In the genomic region with DNA sequence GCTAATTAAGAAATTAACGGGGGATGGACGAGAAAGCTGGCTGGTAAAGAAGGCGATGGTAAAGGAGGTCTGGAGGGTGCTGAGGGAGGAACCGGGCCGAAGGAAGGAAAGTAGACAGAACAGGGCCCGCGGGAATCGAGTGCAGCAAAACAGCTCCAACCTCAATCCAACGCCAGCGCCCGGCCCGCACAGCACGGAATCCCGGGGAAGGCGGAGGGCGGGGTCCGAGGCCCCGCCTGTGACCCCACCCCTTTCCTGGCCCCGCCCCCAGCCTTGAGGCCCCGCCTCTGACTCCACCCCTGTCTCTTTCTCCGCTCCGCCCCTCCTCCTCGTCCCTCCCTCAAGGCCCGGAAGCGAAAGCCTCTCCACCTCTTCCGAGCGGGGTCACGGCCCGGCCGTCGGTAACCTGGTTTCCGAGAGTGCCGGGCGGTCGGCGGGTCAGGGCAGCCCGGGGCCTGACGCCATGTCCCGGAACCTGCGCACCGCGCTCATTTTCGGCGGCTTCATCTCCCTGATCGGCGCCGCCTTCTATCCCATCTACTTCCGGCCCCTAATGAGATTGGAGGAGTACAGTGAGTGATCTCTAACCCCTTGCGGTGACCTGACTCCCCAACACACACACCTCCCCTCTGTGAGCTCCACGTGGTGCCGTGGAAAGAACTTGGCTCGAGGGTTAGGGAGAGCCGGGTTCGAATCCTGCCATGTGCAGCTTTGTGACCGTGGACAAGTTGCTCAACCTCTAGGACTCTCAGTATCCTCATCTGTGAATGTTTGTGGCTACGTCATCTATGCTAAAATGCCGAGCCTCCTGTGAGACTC, we compare ENCODE assay signal across 8 cellular contexts. TPM values are rescaled to one million over a fixed set of nuclear protein-coding genes. Genes with fewer than 3 reads are reported as not detected.
DNase-seq lines count a peak whose midpoint lies in the region; ATAC-seq and TF ChIP-seq lines count a peak whose summit lies in the region.

Gene SMIM20 (plus strand): TSS at position 370 of the 819 bp plus-strand sequence. CDS start 94 bp downstream, at position 464.

- peak; percentile 96 for DNase-seq in GM13977 (ENCODE audit: low spot score)
- peak; percentile 79 for DNase-seq in NCI-H1436 (lab: John Stamatoyannopoulos, UW)
- DNase-seq in amniotic epithelial cell (ENCODE audit: low read depth) = peak; percentile 88
- peak; percentile 90 to 92 for DNase-seq in heart right ventricle
- DNase-seq in prostate gland (ENCODE audit: low spot score) = peak; percentile 91
- peak; percentile 95 for DNase-seq in ureter (ENCODE audit: low spot score)

- 2% methylated on average over 52 to 57 of the region's 57 CpGs for WGBS in heart right ventricle, 2 donors
- 2% methylated on average over 57 of the region's 57 CpGs for WGBS in prostate gland

- ATAC-seq in HG02840 (IDR thresholded peaks at IDR 0.05; ENCODE audit: low FRiP score, unreplicated experiment) = peak; percentile 93
- ATAC-seq in heart right ventricle = peak; percentile 98 to 99 (median 99)

- TF ChIP-seq POLR2A in prostate gland (IDR thresholded peaks at IDR 0.05) = peak; percentile 54

- no peak for TF ChIP-seq CTCF in GM13977 (IDR thresholded peaks at IDR 0.05; ENCODE audit: extremely low read depth, insufficient read depth, missing control alignments)
- peak in 1 of 9 donors; percentile 5 for TF ChIP-seq CTCF in heart right ventricle (IDR thresholded peaks at IDR 0.05)
- TF ChIP-seq CTCF in prostate gland (IDR thresholded peaks at IDR 0.05) = peak in 1 of 4 experiments; percentile 8

- H3K27me3 ChIP-seq in heart right ventricle (no peaks in the 10 kb centered on the region), prostate gland (replicated peaks; ENCODE audit: insufficient read depth) (no peaks in the 10 kb centered on the region)

- H3K4me1 ChIP-seq in heart right ventricle (peaks cover 0 to 26% (median 17%) of the 10 kb centered on the region in 9 donors), prostate gland (replicated peaks) (no peaks in the 10 kb centered on the region)

- intact Hi-C loops in T-helper 1 cell treated with Interleukin-12 subunit alpha and Interleukin-12 subunit beta and Interleukin-4 antibody, amounts not matched to agents 30 ng/mL and 1 ng/mL, for 36 hours (cut with micrococcal nuclease) = loop anchor here (1.0 to 5.0 kb wide), 16 partner anchors 25 to 1329 kb away; partner anchors contain the start of genes ANAPC4, DHX15, PI4K2B and SEL1L3
- intact Hi-C loops in heart right ventricle (cut with DNase I) = loop anchor here in 6 of 10 donors (2.0 to 10.0 kb wide), 4 partner anchors 51 to 411 kb away; partner anchors contain the start of genes SEL1L3 (in 4 of the 6) and RBPJ (in 2 of the 6)
- intact Hi-C loops in prostate gland (cut with DNase I) = loop anchor here (10.0 kb wide), 1 partner anchor 401 kb away; no protein-coding TSS in a partner anchor

- no peaks in the 10 kb centered on the region for H3K9me3 ChIP-seq in heart right ventricle
- no peaks in the 10 kb centered on the region for H3K9me3 ChIP-seq in prostate gland

- H3K4me3 ChIP-seq in heart right ventricle = peak within 1 kb of the TSS; percentile 29 to 83 (median 68)
- H3K4me3 ChIP-seq in prostate gland = peak within 1 kb of the TSS; percentile 76 to 85

- peaks cover 0 to 3% (median 0%) of the 10 kb centered on the region in 9 donors for H3K36me3 ChIP-seq in heart right ventricle
- no peaks in the 10 kb centered on the region for H3K36me3 ChIP-seq in prostate gland

- H3K27ac ChIP-seq in heart right ventricle (peak within 1 kb of the TSS; percentile 61 to 93 (median 86)), prostate gland (peak within 1 kb of the TSS; percentile 79 to 82)

- in situ Hi-C loops in GM13977 (cut with MboI; ENCODE audit: low pct_unique_long_range_greater_than_20kb, low sequenced_read_pairs, unreplicated experiment) = no loop called here

RNA-seq across cellular contexts. Expression of gene SMIM20, which starts in this region (rescaled TPM):
- 14.9 and 15.4 TPM in 2 replicates for total RNA-seq in T-helper 1 cell treated with Interleukin-12 subunit alpha and Interleukin-12 subunit beta and Interleukin-4 antibody, amounts not matched to agents 30 ng/mL and 1 ng/mL, for 36 hours
- total RNA-seq in heart right ventricle = 10 to 100 TPM; 31.6 to 48.5 (median 44.1) TPM
- polyA plus RNA-seq in heart right ventricle = 10 to 100 TPM; 27.4 to 32.9 TPM
- 10 to 100 TPM; 34.7 to 35.7 TPM for total RNA-seq in prostate gland
- total RNA-seq in ureter = 28.3 TPM

Comparison
In these comparisons a context has a peak if more than half of its experiments do, and no peak if none do; other contexts are left out.
1. Peak in every context shown above with its lines: DNase-seq, ATAC-seq, H3K4me3 ChIP-seq and H3K27ac ChIP-seq.